17 cellular contexts compared by ENCODE assay signal in genomic region chr12:113062502-113063395, GRCh38. TPM values are rescaled to one million over a fixed set of nuclear protein-coding genes. Genes with fewer than 3 reads are reported as not detected.
DNase-seq lines count a peak whose midpoint lies in the region; ATAC-seq and TF ChIP-seq lines count a peak whose summit lies in the region.
"Had no signal": no experiment of that assay in that cellular context is flagged by ENCODE, and none has a peak within 500 bp of the region (broad histone marks: within the 10 kb centered on the region; RNA-seq: fewer than 3 reads in every experiment).

No MANE protein-coding gene starts in this region.

- H3K79me2 ChIP-seq in OCI-LY1 (ENCODE audit: insufficient read depth, low read length): peaks cover 76% of the 10 kb centered on the region

- no peaks in the 10 kb centered on the region for H3K27me3 ChIP-seq in OCI-LY1 (ENCODE audit: insufficient read depth, low read length)
- peaks cover 37% of the 10 kb centered on the region for H3K27me3 ChIP-seq in upper lobe of right lung

- peaks cover 88% of the 10 kb centered on the region for H3K4me1 ChIP-seq in OCI-LY1 (ENCODE audit: insufficient read depth, low read length, severe bottlenecking)
- H3K4me1 ChIP-seq in upper lobe of right lung: no peaks in the 10 kb centered on the region
- H3K4me1 ChIP-seq: sigmoid colon had no signal

- peak overlapping the region; percentile 97 for H3K4me2 ChIP-seq in OCI-LY1 (ENCODE audit: low read length)

- TF ChIP-seq CTCF in OCI-LY1 (IDR thresholded peaks at IDR 0.05; ENCODE audit: low read length) (peak; percentile 33; the same call in 1 of the 2 replicates), upper lobe of right lung (IDR thresholded peaks at IDR 0.05) (no peak)

- DNase-seq in Right ventricle myocardium inferior (ENCODE audit: missing footprints): peak; percentile 60
- no peak for DNase-seq in cardiac septum (ENCODE audit: low spot score)
- peak; percentile 53 for DNase-seq in islet precursor cell
- DNase-seq in upper lobe of right lung: peak; percentile 58
- no peak for DNase-seq in NCI-H2196 (lab: John Stamatoyannopoulos, UW; ENCODE audit: unreplicated experiment)
- DNase-seq in COLO668 (lab: John Stamatoyannopoulos, UW; ENCODE audit: unreplicated experiment): no peak
- DNase-seq: activated CD4-positive, CD25-positive, alpha-beta regulatory T cell treated with anti-CD3 and anti-CD28 coated beads, Interleukin-2, amount 50 U/mL, for 72 hours; foreskin fibroblast; NCI-H446 treated with DMSO at 0.1 percent for 48 hours; sigmoid colon; stimulated activated naive CD8-positive, alpha-beta T cell treated with anti-CD3 and anti-CD28 coated beads, Interleukin-15, amount 100 ng/mL, for 72 hours; SW 1271 had no signal

- no peak overlapping the region for H2AFZ ChIP-seq in OCI-LY1 (ENCODE audit: low read length)

- intact Hi-C loops in Right ventricle myocardium inferior (cut with DNase I) (no loop called here), cardiac septum (cut with DNase I) (no loop called here), upper lobe of right lung (cut with DNase I) (no loop called here)

- H3K4me3 ChIP-seq in OCI-LY1 (ENCODE audit: low read depth, low read length, poor library complexity, severe bottlenecking): peak overlapping the region; percentile 73
- H3K4me3 ChIP-seq in upper lobe of right lung: no peak overlapping the region
- H3K4me3 ChIP-seq: lung, sigmoid colon had no signal

- no peaks in the 10 kb centered on the region for H3K9me3 ChIP-seq in OCI-LY1 (ENCODE audit: low read length)
- H3K9me3 ChIP-seq in upper lobe of right lung: no peaks in the 10 kb centered on the region
- H3K9me3 ChIP-seq: sigmoid colon had no signal

- H3K9me2 ChIP-seq in OCI-LY1 (ENCODE audit: low read depth, low read length): no peaks in the 10 kb centered on the region

- H3F3A ChIP-seq in OCI-LY1 (ENCODE audit: insufficient read depth, low read length): peaks cover 10% of the 10 kb centered on the region

- H3K27ac ChIP-seq in OCI-LY1 (ENCODE audit: low read depth, low read length, poor library complexity, severe bottlenecking) (peak overlapping the region; percentile 99), upper lobe of right lung (no peak overlapping the region)
- H3K27ac ChIP-seq: sigmoid colon had no signal

- no peaks in the 10 kb centered on the region for H4K20me1 ChIP-seq in OCI-LY1 (ENCODE audit: insufficient read depth, low read length)

- peak overlapping the region; percentile 85 for H3K9ac ChIP-seq in OCI-LY1 (ENCODE audit: low read length)

- H3K36me3 ChIP-seq in OCI-LY1 (ENCODE audit: insufficient read depth, low read length) (peaks cover 97% of the 10 kb centered on the region), upper lobe of right lung (no peaks in the 10 kb centered on the region)
- H3K36me3 ChIP-seq: sigmoid colon had no signal

- ATAC-seq in Right ventricle myocardium inferior: no peak
- ATAC-seq in upper lobe of right lung: peak; percentile 38
- ATAC-seq in HG02588 (IDR thresholded peaks at IDR 0.05; ENCODE audit: unreplicated experiment): no peak
- ATAC-seq: HCT116; stimulated activated naive CD8-positive, alpha-beta T cell treated with anti-CD3 and anti-CD28 coated beads, Interleukin-15, amount 100 ng/mL, for 72 hours had no signal

RNA-seq across cellular contexts. Expression of gene DTX1, which starts 6.2 kb away (rescaled TPM):
- total RNA-seq in Right ventricle myocardium inferior (3.7 TPM), cardiac septum (2.6 TPM), upper lobe of right lung (5.1 TPM)
- total RNA-seq: MCF 10A had no signal

Comparison
In these comparisons a context has a peak if more than half of its experiments do, and no peak if none do; other contexts are left out.
1. DNase-seq: peak in Right ventricle myocardium inferior (single experiment), islet precursor cell (single experiment) and upper lobe of right lung (single experiment); none in cardiac septum (single experiment), NCI-H2196 (single experiment) and COLO668 (single experiment).